Comparison of ENCODE assay signal across 22 cellular contexts in the genomic region with DNA sequence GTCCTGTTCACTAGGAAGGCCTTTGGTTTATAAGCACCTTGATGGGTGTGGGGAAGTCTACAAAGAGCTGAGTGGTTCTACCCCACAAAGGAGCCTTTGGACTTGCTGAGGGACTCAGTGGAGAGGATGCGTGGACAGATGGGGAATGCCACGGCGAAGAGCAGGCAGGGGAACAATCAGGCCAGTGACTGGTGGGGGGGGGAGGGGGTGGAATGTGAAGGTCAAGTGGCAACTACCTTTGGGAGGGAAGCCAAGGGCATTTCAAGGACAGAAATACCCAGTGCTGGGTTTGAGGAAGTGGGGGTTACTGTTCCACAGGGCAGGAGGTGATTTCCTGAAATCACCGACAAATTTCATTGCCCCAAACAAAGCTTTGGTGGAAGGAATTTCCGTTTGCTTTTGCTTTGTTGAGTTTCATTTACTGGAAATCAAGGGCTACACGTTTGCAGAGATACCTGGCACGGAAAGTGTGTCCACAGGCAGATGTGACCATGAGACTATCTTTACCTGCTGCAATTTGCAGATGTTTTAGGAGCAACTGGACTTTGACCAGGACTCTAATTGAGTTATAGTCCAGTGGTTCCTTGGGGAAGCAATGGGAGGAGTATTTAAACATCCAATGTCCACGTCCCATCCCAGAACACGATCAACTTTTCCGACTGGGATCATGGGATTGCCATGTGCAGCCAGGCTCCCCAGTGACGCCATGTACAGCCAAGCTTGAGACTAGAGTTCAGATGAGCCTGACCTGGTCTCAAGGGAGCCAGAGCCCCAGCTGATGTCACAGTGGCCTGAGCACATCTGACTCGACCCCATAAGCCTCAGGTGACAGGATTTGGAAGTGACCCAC. TPM values are rescaled to one million over a fixed set of nuclear protein-coding genes. Genes with fewer than 3 reads are reported as not detected.
A peak's percentile ranks its signal among the peaks of the same experiment; 100 is the strongest.
DNase-seq lines count a peak whose midpoint lies in the region; ATAC-seq, FAIRE-seq and TF ChIP-seq lines count a peak whose summit lies in the region.
"Had no signal": no experiment of that assay in that cellular context is flagged by ENCODE, and none has a peak within 500 bp of the region (broad histone marks: within the 10 kb centered on the region; RNA-seq: fewer than 3 reads in every experiment).

No MANE protein-coding gene starts in this region.

- H3K36me3 Mint-ChIP-seq in T-cell = no peaks in the 10 kb centered on the region
- H3K36me3 Mint-ChIP-seq: CD4-positive, alpha-beta memory T cell; stimulated activated effector memory CD8-positive, alpha-beta T cell treated with anti-CD3 and anti-CD28 coated beads, Interleukin-12 subunit alpha, Interleukin-12 subunit beta, amount 100 ng/mL, for 72 hours had no signal

- no peak overlapping the region for H3K27ac Mint-ChIP-seq in T-cell
- H3K27ac Mint-ChIP-seq: stimulated activated effector memory CD8-positive, alpha-beta T cell treated with anti-CD3 and anti-CD28 coated beads, Interleukin-12 subunit alpha, Interleukin-12 subunit beta, amount 100 ng/mL, for 72 hours had no signal

- H3K4me1 Mint-ChIP-seq in T-cell = no peaks in the 10 kb centered on the region
- H3K4me1 Mint-ChIP-seq: CD4-positive, alpha-beta memory T cell; stimulated activated effector memory CD8-positive, alpha-beta T cell treated with anti-CD3 and anti-CD28 coated beads, Interleukin-12 subunit alpha, Interleukin-12 subunit beta, amount 100 ng/mL, for 72 hours had no signal

- H3K27me3 Mint-ChIP-seq in T-cell = peaks cover 4% of the 10 kb centered on the region in 2 donors

- no peak overlapping the region for H3K4me3 ChIP-seq in A549
- no peak overlapping the region for H3K4me3 ChIP-seq in RWPE2 (ENCODE audit: severe bottlenecking)
- H3K4me3 ChIP-seq in esophagus (ENCODE audit: low read depth in 1 of 2, low read length in 2 of 2) = no peak overlapping the region
- no peak overlapping the region for H3K4me3 ChIP-seq in psoas muscle
- H3K4me3 ChIP-seq in BE2C (ENCODE audit: low read depth, low read length) = no peak overlapping the region
- H3K4me3 ChIP-seq: upper lobe of right lung had no signal

- H3K36me3 ChIP-seq in RWPE2 (ENCODE audit: low read depth) (peaks cover 4% of the 10 kb centered on the region; the same call in 1 of the 2 replicates), esophagus (ENCODE audit: control insufficient read depth in 2 of 2, insufficient read depth in 2 of 2, low read length in 1 of 2) (peaks cover under 1 to 18% of the 10 kb centered on the region in 2 donors), psoas muscle (ENCODE audit: insufficient read depth in 1 of 2, low read depth in 1 of 2) (peaks cover 0 to 29% of the 10 kb centered on the region in 2 donors), BE2C (no peaks in the 10 kb centered on the region)

- peak overlapping the region; percentile 36 for H3K4me2 ChIP-seq in A549

- peak overlapping the region in 1 of 2 experiments; percentile 58; a peak in 3 of 6 replicates for H3K27ac ChIP-seq in A549
- peak overlapping the region; percentile 32 for H3K27ac ChIP-seq in RWPE2 (ENCODE audit: poor library complexity, severe bottlenecking)
- peak overlapping the region; percentile 18 to 84 for H3K27ac ChIP-seq in esophagus (ENCODE audit: low read depth in 2 of 2, low read length in 1 of 2)
- peak overlapping the region; percentile 50 for H3K27ac ChIP-seq in psoas muscle
- H3K27ac ChIP-seq: parathyroid adenoma, upper lobe of right lung had no signal

- no peak overlapping the region for H3K4me3 Mint-ChIP-seq in T-cell
- H3K4me3 Mint-ChIP-seq: brain; CD4-positive, alpha-beta memory T cell; stimulated activated effector memory CD8-positive, alpha-beta T cell treated with anti-CD3 and anti-CD28 coated beads, Interleukin-12 subunit alpha, Interleukin-12 subunit beta, amount 100 ng/mL, for 72 hours had no signal

- ATAC-seq in A549 = peak in 1 of 2 experiments; percentile 6; a peak in 2 of 6 replicates
- ATAC-seq in RWPE2 (ENCODE audit: low read depth) = no peak
- ATAC-seq in psoas muscle = peak in 2 of 4 donors; percentile 10 to 12
- no peak for ATAC-seq in T-cell (replicated peaks in 1 of 4)
- ATAC-seq: stimulated activated effector memory CD8-positive, alpha-beta T cell treated with anti-CD3 and anti-CD28 coated beads, Interleukin-12 subunit alpha, Interleukin-12 subunit beta, amount 100 ng/mL, for 72 hours had no signal

- no peak for TF ChIP-seq POLR2A in A549 (IDR thresholded peaks at IDR 0.05; ENCODE audit: low read length)

- H3K4me1 ChIP-seq in A549 = peaks cover 27% of the 10 kb centered on the region
- peaks cover 26% of the 10 kb centered on the region for H3K4me1 ChIP-seq in RWPE2 (ENCODE audit: insufficient read depth, poor library complexity, severe bottlenecking)
- H3K4me1 ChIP-seq in esophagus (ENCODE audit: control insufficient read depth in 2 of 2, insufficient read depth in 2 of 2, low read length in 1 of 2) = peaks cover 8 to 20% of the 10 kb centered on the region in 2 donors
- peaks cover 39% of the 10 kb centered on the region for H3K4me1 ChIP-seq in psoas muscle
- no peaks in the 10 kb centered on the region for H3K4me1 ChIP-seq in BE2C
- H3K4me1 ChIP-seq: parathyroid adenoma had no signal

- POLR2A ChIA-PET in A549 (lab: Yijun Ruan, JAX) = interaction anchor here (1.2 kb wide), 1 partner anchor 8 kb away, joined by 12 read pairs; a partner anchor contains a TSS
- POLR2A ChIA-PET in T-cell (lab: Charles Lee) = no interaction called here

- no peaks in the 10 kb centered on the region for H3K9me3 Mint-ChIP-seq in T-cell
- H3K9me3 Mint-ChIP-seq: CD4-positive, alpha-beta memory T cell; stimulated activated effector memory CD8-positive, alpha-beta T cell treated with anti-CD3 and anti-CD28 coated beads, Interleukin-12 subunit alpha, Interleukin-12 subunit beta, amount 100 ng/mL, for 72 hours had no signal

- FAIRE-seq in A549 (lab: Jason Lieb, UNC) = no peak
- FAIRE-seq: TTC549 had no signal

- CTCF ChIA-PET in A549 (lab: Yijun Ruan, JAX) = interaction anchor here (2.1 kb wide), 1 partner anchor 23 kb away, joined by 9 read pairs; no protein-coding TSS in a partner anchor
- CTCF ChIA-PET in T-cell (lab: Charles Lee) = no interaction called here

- no peak for TF ChIP-seq EP300 in A549 (IDR thresholded peaks at IDR 0.05)

- intact Hi-C loops in psoas muscle (cut with DNase I) = loop anchor here in 1 of 2 donors (10.0 kb wide), 1 partner anchor 475 kb away; no protein-coding TSS in a partner anchor

- WGBS in A549 (ENCODE audit: missing lambda C conversion rate) = 86% methylated on average over 12 of the region's 12 CpGs
- WGBS in esophagus, 2 donors = 70 to 72% methylated on average over 12 of the region's 12 CpGs
- 59 to 69% (median 59%) methylated on average over 12 of the region's 12 CpGs for WGBS in psoas muscle, 3 donors

- TF ChIP-seq CTCF in A549 (IDR thresholded peaks at IDR 0.05) (no peak), RWPE2 (IDR thresholded peaks at IDR 0.05; ENCODE audit: poor library complexity, severe bottlenecking) (no peak), psoas muscle (IDR thresholded peaks at IDR 0.05) (no peak), BE2C (IDR thresholded peaks at IDR 0.05; ENCODE audit: low read depth, low read length) (no peak)

- H3K27me3 ChIP-seq in RWPE2 (ENCODE audit: insufficient read depth, poor library complexity, severe bottlenecking) (no peaks in the 10 kb centered on the region), esophagus (ENCODE audit: control insufficient read depth in 1 of 2, insufficient read depth in 2 of 2, low read length in 2 of 2) (no peaks in the 10 kb centered on the region), psoas muscle (ENCODE audit: insufficient read depth in 3 of 3, low read length in 2 of 3) (no peaks in the 10 kb centered on the region), BE2C (no peaks in the 10 kb centered on the region; the same call in 1 of the 2 replicates)
- H3K27me3 ChIP-seq: upper lobe of right lung had no signal

- TF ChIP-seq RAD21 in A549 (conservative IDR thresholded peaks at IDR 0.05 in 1 of 2, IDR thresholded peaks at IDR 0.05 in 1 of 2) = no peak

- H3K9me3 ChIP-seq in A549 (0 out of 3 replicates have a peak, but pooled peaks cover 5% of the 10 kb centered on the region), RWPE2 (ENCODE audit: severe bottlenecking) (no peaks in the 10 kb centered on the region), esophagus (ENCODE audit: control insufficient read depth in 2 of 2, insufficient read depth in 1 of 2, low read depth in 1 of 2, low read length in 1 of 2) (no peaks in the 10 kb centered on the region), psoas muscle (no peaks in the 10 kb centered on the region), BE2C (no peaks in the 10 kb centered on the region)
- H3K9me3 ChIP-seq: upper lobe of right lung had no signal

- DNase-seq in A549 (ENCODE audit: low read depth in 1 of 2, low spot score in 1 of 2) (no peak), RWPE2 (ENCODE audit: low spot score) (no peak), psoas muscle (no peak), BE2C (no peak), activated gamma-delta T cell (lab: John Stamatoyannopoulos, UW) (no peak), T-cell (no peak)
- no peak for DNase-seq in stimulated activated CD4-positive, alpha-beta T cell treated with anti-CD3 and anti-CD28 coated beads, Interleukin-15, amount 100 ng/mL, for 24 hours
- DNase-seq: activated CD4-positive, alpha-beta T cell treated with anti-CD3 and anti-CD28 coated beads for 48 hours; activated CD8-positive, alpha-beta memory T cell treated with anti-CD3 and anti-CD28 coated beads, Interleukin-2, amount 50 U/mL, for 48 hours; activated naive CD4-positive, alpha-beta T cell; CD4-positive, alpha-beta memory T cell; DMS79; Karpas-422; NCI-H1092 treated with DMSO at 0.1 percent for 48 hours; NCI-H2107; upper lobe of right lung had no signal

RNA-seq across cellular contexts. Expression of a gene that starts 8.0 kb away (rescaled TPM):
- polyA plus RNA-seq in A549 (2011; rRNA removed) (136 and 179 TPM in 2 replicates), A549 (2017; fragmentation: RNase III; extraction: RNeasy Plus Mini Kit Qiagen cat#74134 plus additional on column Dnase treatment) (229 to 259 TPM (median 238 TPM) in 3 replicates), esophagus (100 to 1,000 TPM; 262 to 448 TPM), psoas muscle (100 to 1,000 TPM; 374 to 415 (median 394) TPM)
- polyA plus RNA-seq in A549 (2012; cell fraction: cytosol; rRNA removed) = 417 and 498 TPM in 2 replicates
- polyA plus RNA-seq in A549 (2012; cell fraction: nucleus; rRNA removed) = 319 and 414 TPM in 2 replicates
- polyA minus RNA-seq in A549 (2011; rRNA and poly(A)+ RNA removed) = 217 and 218 TPM in 2 replicates
- total RNA-seq in psoas muscle (100 to 1,000 TPM; 422 to 713 (median 508) TPM), T-cell (1 to 10 TPM; 5.1 to 9.0 (median 5.3) TPM)
- 253 TPM for polyA plus RNA-seq in BE2C (2012; ENCODE audit: insufficient read depth, insufficient read length, low read depth)

RNA-seq across cellular contexts. Expression of a gene that starts 24.1 kb away (rescaled TPM):
- not detected in 2 replicates for polyA plus RNA-seq in A549 (2011; rRNA removed)
- polyA plus RNA-seq in A549 (2012; cell fraction: cytosol; rRNA removed) = not detected in 2 replicates
- not detected in 2 replicates for polyA plus RNA-seq in A549 (2012; cell fraction: nucleus; rRNA removed)
- polyA plus RNA-seq in A549 (2017; fragmentation: RNase III; extraction: RNeasy Plus Mini Kit Qiagen cat#74134 plus additional on column Dnase treatment) = not detected in 3 replicates
- polyA minus RNA-seq in A549 (2011; rRNA and poly(A)+ RNA removed) = not detected in 2 replicates
- under 1 TPM in 1 of 2 donors, not detected in 1; 0.04 TPM for polyA plus RNA-seq in esophagus
- total RNA-seq in psoas muscle = not detected
- not detected for polyA plus RNA-seq in psoas muscle
- polyA plus RNA-seq in BE2C (2012; ENCODE audit: insufficient read depth, insufficient read length, low read depth) = not detected
- not detected for total RNA-seq in T-cell
- total RNA-seq: CD4-positive, alpha-beta memory T cell; myocyte; upper lobe of right lung had no signal
- polyA plus RNA-seq: CD4-positive, alpha-beta memory T cell had no signal

RNA-seq across cellular contexts. Expression of a gene that starts 59.1 kb away (rescaled TPM):
- polyA plus RNA-seq in A549 (2011; rRNA removed) (not detected in 2 replicates), A549 (2017; fragmentation: RNase III; extraction: RNeasy Plus Mini Kit Qiagen cat#74134 plus additional on column Dnase treatment) (not detected in 3 replicates), esophagus (not detected), psoas muscle (not detected)
- not detected in 2 replicates for polyA plus RNA-seq in A549 (2012; cell fraction: cytosol; rRNA removed)
- polyA plus RNA-seq in A549 (2012; cell fraction: nucleus; rRNA removed) = not detected in 2 replicates
- not detected in 2 replicates for polyA minus RNA-seq in A549 (2011; rRNA and poly(A)+ RNA removed)
- total RNA-seq in psoas muscle (not detected), T-cell (not detected)
- polyA plus RNA-seq in BE2C (2012; ENCODE audit: insufficient read depth, insufficient read length, low read depth) = not detected
- total RNA-seq: CD4-positive, alpha-beta memory T cell; myocyte; upper lobe of right lung had no signal
- polyA plus RNA-seq: CD4-positive, alpha-beta memory T cell had no signal
